In genomic region chr17:73203135-73203787, GRCh38 we compare ENCODE assay signal across 1 cellular context.
TF ChIP-seq lines count a peak whose summit lies in the region.

No MANE protein-coding gene starts in this region.

TF ChIP-seq in HepG2, 621 proteins besides CTCF, POLR2A, EP300 and RAD21 (continued from another document and continues in another):
- TF ChIP-seq FOXP4 (CRISPR knock-in tag; IDR thresholded peaks at IDR 0.05) (peak; percentile 66), ARID3A (IDR thresholded peaks at IDR 0.05; ENCODE audit: low read depth, low read length) (peak; percentile 72), DMAP1 (CRISPR knock-in tag; IDR thresholded peaks at IDR 0.05) (peak; percentile 42; the same call in 1 of the 2 replicates), ZNF564 (CRISPR knock-in tag; IDR thresholded peaks at IDR 0.05) (0 out of 2 replicates have a peak, but pooled peaks have one; percentile 37), NR2F6 (IDR thresholded peaks at IDR 0.05) (peak; percentile 62), NR2F6 (CRISPR knock-in tag; IDR thresholded peaks at IDR 0.05) (peak; percentile 76; the same call in 1 of the 2 replicates), AHDC1 (CRISPR knock-in tag; IDR thresholded peaks at IDR 0.05; ENCODE audit: borderline replicate concordance) (peak; percentile 71; the same call in 1 of the 2 replicates), FOXJ3 (CRISPR knock-in tag; IDR thresholded peaks at IDR 0.05; ENCODE audit: borderline replicate concordance) (0 out of 2 replicates have a peak, but pooled peaks have one; percentile 63), BRCA1 (CRISPR knock-in tag; IDR thresholded peaks at IDR 0.05) (peak; percentile 75; the same call in 1 of the 2 replicates), ZNF143 (CRISPR knock-in tag; IDR thresholded peaks at IDR 0.05) (peak; percentile 60; the same call in 1 of the 2 replicates), ZBED4 (CRISPR knock-in tag; IDR thresholded peaks at IDR 0.05; ENCODE audit: borderline replicate concordance) (no peak), MXI1 (IDR thresholded peaks at IDR 0.05; ENCODE audit: borderline replicate concordance, low read depth, low read length) (peak; percentile 50; the same call in 1 of the 3 replicates), KDM2A (CRISPR knock-in tag; IDR thresholded peaks at IDR 0.05; ENCODE audit: borderline replicate concordance, low read depth) (no peak), POLR2G (IDR thresholded peaks at IDR 0.05; ENCODE audit: low read depth, low read length) (peak; percentile 47), THRA (CRISPR knock-in tag; IDR thresholded peaks at IDR 0.05; ENCODE audit: borderline replicate concordance) (peak; percentile 37), HNRNPLL (IDR thresholded peaks at IDR 0.05; ENCODE audit: low read depth, low read length, poor library complexity, severe bottlenecking) (no peak), ZGPAT (CRISPR knock-in tag; IDR thresholded peaks at IDR 0.05) (peak; percentile 64; the same call in 1 of the 2 replicates), MAF1 (CRISPR knock-in tag; IDR thresholded peaks at IDR 0.05; ENCODE audit: borderline replicate concordance) (0 out of 2 replicates have a peak, but pooled peaks have one; percentile 40), ZNF788 (CRISPR knock-in tag; IDR thresholded peaks at IDR 0.05; ENCODE audit: borderline replicate concordance) (peak; percentile 7; the same call in 1 of the 2 replicates), HOXA3 (CRISPR knock-in tag; IDR thresholded peaks at IDR 0.05) (peak; percentile 70), ZNF776 (CRISPR knock-in tag; IDR thresholded peaks at IDR 0.05) (no peak), IKZF5 (CRISPR knock-in tag; IDR thresholded peaks at IDR 0.05) (peak; percentile 63; the same call in 1 of the 2 replicates), ZBTB34 (CRISPR knock-in tag; IDR thresholded peaks at IDR 0.05) (peak; percentile 34; the same call in 1 of the 2 replicates), HMG20B (CRISPR knock-in tag; conservative IDR thresholded peaks at IDR 0.05) (no peak), USF2 (IDR thresholded peaks at IDR 0.05; ENCODE audit: low read depth, low read length) (peak; percentile 62), USF2 (CRISPR knock-in tag; IDR thresholded peaks at IDR 0.05; ENCODE audit: borderline replicate concordance) (no peak)
